In genomic region chr12:49052451-49053208, GRCh38 we compare ENCODE assay signal across 20 cellular contexts. TPM values are rescaled to one million over a fixed set of nuclear protein-coding genes. Genes with fewer than 3 reads are reported as not detected.
DNase-seq lines count a peak whose midpoint lies in the region; ATAC-seq and TF ChIP-seq lines count a peak whose summit lies in the region.
"Had no signal": no experiment of that assay in that cellular context is flagged by ENCODE, and none has a peak within 500 bp of the region (broad histone marks: within the 10 kb centered on the region; RNA-seq: fewer than 3 reads in every experiment).

No MANE protein-coding gene starts in this region.

- H3K27ac Mint-ChIP-seq in activated CD8-positive, alpha-beta T cell treated with anti-CD3 and anti-CD28 coated beads for 36 hours, result no peak overlapping the region
- no peak overlapping the region for H3K27ac Mint-ChIP-seq in activated CD8-positive, alpha-beta T cell treated with anti-CD3 and anti-CD28 coated beads, Interleukin-2, amount 10 ng/mL, durations not matched to agents 7 days and 5 days

- no peak overlapping the region for H3K4me3 Mint-ChIP-seq in activated CD8-positive, alpha-beta T cell treated with anti-CD3 and anti-CD28 coated beads for 36 hours
- no peak overlapping the region for H3K4me3 Mint-ChIP-seq in activated CD8-positive, alpha-beta T cell treated with anti-CD3 and anti-CD28 coated beads, Interleukin-2, amount 10 ng/mL, durations not matched to agents 7 days and 5 days

- H3K4me3 ChIP-seq in Panc1 (ENCODE audit: low read depth in 2 of 2, low read length in 2 of 2) (no peak overlapping the region), fibroblast of the aortic adventitia (ENCODE audit: low read depth, low read length) (no peak overlapping the region), spleen (no peak overlapping the region)
- H3K4me3 ChIP-seq: BLaER1 treated with 17β-estradiol and CSF1 and Interleukin-3, amounts not matched to agents 10 nM and 100 nM; Peyer's patch had no signal

- peaks cover 22% of the 10 kb centered on the region for H3K4me1 ChIP-seq in Panc1 (ENCODE audit: control insufficient read depth, insufficient read depth, low read length)
- peaks cover 31 to 47% (median 35%) of the 10 kb centered on the region in 6 donors for H3K4me1 ChIP-seq in spleen

- H3K27me3 ChIP-seq in Panc1 (ENCODE audit: control insufficient read depth, insufficient read depth, low read length), result no peaks in the 10 kb centered on the region
- no peaks in the 10 kb centered on the region for H3K27me3 ChIP-seq in spleen (replicated peaks in 1 of 7)
- H3K27me3 ChIP-seq: BLaER1 treated with 17β-estradiol and CSF1 and Interleukin-3, amounts not matched to agents 10 nM and 100 nM; Peyer's patch had no signal

- H3K4me1 Mint-ChIP-seq in activated CD8-positive, alpha-beta T cell treated with anti-CD3 and anti-CD28 coated beads for 36 hours (ENCODE audit: low read depth), result peaks cover 33% of the 10 kb centered on the region
- peaks cover 30% of the 10 kb centered on the region for H3K4me1 Mint-ChIP-seq in activated CD8-positive, alpha-beta T cell treated with anti-CD3 and anti-CD28 coated beads, Interleukin-2, amount 10 ng/mL, durations not matched to agents 7 days and 5 days (ENCODE audit: low read depth)

- H3K27ac ChIP-seq in Panc1 (ENCODE audit: low read length) (no peak overlapping the region), spleen (no peak overlapping the region)
- H3K27ac ChIP-seq: 22Rv1; BLaER1 treated with 17β-estradiol and CSF1 and Interleukin-3, amounts not matched to agents 10 nM and 100 nM; Peyer's patch had no signal

- TF ChIP-seq POLR2A in spleen (IDR thresholded peaks at IDR 0.05), result no peak

- no peak for ATAC-seq in activated CD8-positive, alpha-beta T cell treated with anti-CD3 and anti-CD28 coated beads for 36 hours
- no peak for ATAC-seq in activated CD8-positive, alpha-beta T cell treated with anti-CD3 and anti-CD28 coated beads, Interleukin-2, amount 10 ng/mL, durations not matched to agents 7 days and 5 days
- ATAC-seq in Panc1, result no peak
- no peak for ATAC-seq in HG02884 (IDR thresholded peaks at IDR 0.05; ENCODE audit: unreplicated experiment)
- ATAC-seq in HG03025 (IDR thresholded peaks at IDR 0.05; ENCODE audit: low FRiP score, unreplicated experiment), result no peak
- ATAC-seq: HepG2, Right ventricle myocardium inferior had no signal

- no peaks in the 10 kb centered on the region for H3K27me3 Mint-ChIP-seq in activated CD8-positive, alpha-beta T cell treated with anti-CD3 and anti-CD28 coated beads for 36 hours
- H3K27me3 Mint-ChIP-seq in activated CD8-positive, alpha-beta T cell treated with anti-CD3 and anti-CD28 coated beads, Interleukin-2, amount 10 ng/mL, durations not matched to agents 7 days and 5 days (ENCODE audit: low read depth), result no peaks in the 10 kb centered on the region

- peaks cover 67% of the 10 kb centered on the region for H3K36me3 Mint-ChIP-seq in activated CD8-positive, alpha-beta T cell treated with anti-CD3 and anti-CD28 coated beads for 36 hours (ENCODE audit: low read depth)
- H3K36me3 Mint-ChIP-seq in activated CD8-positive, alpha-beta T cell treated with anti-CD3 and anti-CD28 coated beads, Interleukin-2, amount 10 ng/mL, durations not matched to agents 7 days and 5 days (ENCODE audit: low read depth), result peaks cover 72% of the 10 kb centered on the region

- 91 to 95% (median 92%) methylated on average over 12 to 16 of the region's 16 CpGs for WGBS in spleen, 5 donors

- no peaks in the 10 kb centered on the region for H3K9me3 Mint-ChIP-seq in activated CD8-positive, alpha-beta T cell treated with anti-CD3 and anti-CD28 coated beads for 36 hours
- H3K9me3 Mint-ChIP-seq in activated CD8-positive, alpha-beta T cell treated with anti-CD3 and anti-CD28 coated beads, Interleukin-2, amount 10 ng/mL, durations not matched to agents 7 days and 5 days (ENCODE audit: insufficient read depth), result no peaks in the 10 kb centered on the region

- intact Hi-C loops in activated CD8-positive, alpha-beta T cell treated with anti-CD3 and anti-CD28 coated beads for 36 hours (cut with micrococcal nuclease), result no loop called here
- intact Hi-C loops in Panc1 (cut with micrococcal nuclease; ENCODE audit: unreplicated experiment) (no loop called here), spleen (cut with DNase I; ENCODE audit: low total_unique reads) (no loop called here)

- H3K9me3 ChIP-seq in Panc1 (ENCODE audit: control insufficient read depth, insufficient read depth, low read depth, low read length) (no peaks in the 10 kb centered on the region), spleen (no peaks in the 10 kb centered on the region)
- H3K9me3 ChIP-seq: BLaER1 treated with 17β-estradiol and CSF1 and Interleukin-3, amounts not matched to agents 10 nM and 100 nM; Peyer's patch; SK-N-SH had no signal

- H3K36me3 ChIP-seq in Panc1 (ENCODE audit: control insufficient read depth, insufficient read depth, low read length), result peaks cover 34% of the 10 kb centered on the region
- H3K36me3 ChIP-seq in spleen, result peaks cover 9 to 77% (median 75%) of the 10 kb centered on the region in 6 donors

- CTCF ChIA-PET in activated CD8-positive, alpha-beta T cell treated with anti-CD3 and anti-CD28 coated beads for 36 hours (lab: Charles Lee), result interaction anchor here (0.6 kb wide), 1 partner anchor 306 kb away, joined by 3 read pairs; no protein-coding TSS in a partner anchor
- CTCF ChIA-PET in activated CD8-positive, alpha-beta T cell treated with anti-CD3 and anti-CD28 coated beads, Interleukin-2, amount 10 ng/mL, durations not matched to agents 7 days and 5 days (lab: Charles Lee), result interaction anchor here (0.7 kb wide), 1 partner anchor 65 kb away, joined by 3 read pairs; no protein-coding TSS in a partner anchor
- CTCF ChIA-PET in Panc1 (lab: Charles Lee), result no interaction called here

- no peak for DNase-seq in activated CD8-positive, alpha-beta T cell treated with anti-CD3 and anti-CD28 coated beads for 36 hours
- no peak for DNase-seq in activated CD8-positive, alpha-beta T cell treated with anti-CD3 and anti-CD28 coated beads, Interleukin-2, amount 10 ng/mL, durations not matched to agents 7 days and 5 days
- DNase-seq in Panc1 (ENCODE audit: low read depth, low spot score) (no peak), fibroblast of the aortic adventitia (ENCODE audit: low read depth) (no peak), spleen (peak; percentile 61), amniotic stem cell (lab: John Stamatoyannopoulos, UW) (no peak)
- DNase-seq: DMS 273 treated with DMSO at 0.1 percent for 48 hours, GF-D8, KG1, NCI-H1436 treated with DMSO at 0.1 percent for 48 hours, NCI-H2029 treated with DMSO at 0.1 percent for 48 hours, Peyer's patch, SK-N-SH had no signal

- TF ChIP-seq CTCF in activated CD8-positive, alpha-beta T cell treated with anti-CD3 and anti-CD28 coated beads for 36 hours (IDR thresholded peaks at IDR 0.05), result peak; percentile 15
- no peak for TF ChIP-seq CTCF in Panc1 (IDR thresholded peaks at IDR 0.05)
- TF ChIP-seq CTCF in fibroblast of the aortic adventitia (IDR thresholded peaks at IDR 0.05; ENCODE audit: insufficient read depth, low read length), result peak; percentile 8
- TF ChIP-seq CTCF in spleen (IDR thresholded peaks at IDR 0.05 in 8 of 11, conservative IDR thresholded peaks at IDR 0.05 in 3 of 11), result no peak

- in situ Hi-C loops in Panc1 (cut with HindIII; ENCODE audit: low pct_unique_long_range_greater_than_20kb, low sequenced_read_pairs), result no loop called here

- TSS peak; percentile 16 for BruUV-seq in Panc1 (replicated peaks; lab: Mats Ljungman, UMichigan)

- POLR2A ChIA-PET in activated CD8-positive, alpha-beta T cell treated with anti-CD3 and anti-CD28 coated beads for 36 hours (lab: Charles Lee), result interaction anchor here (1.2 kb wide), 1 partner anchor 15 kb away, joined by 4 read pairs; no protein-coding TSS in a partner anchor
- POLR2A ChIA-PET in activated CD8-positive, alpha-beta T cell treated with anti-CD3 and anti-CD28 coated beads, Interleukin-2, amount 10 ng/mL, durations not matched to agents 7 days and 5 days (lab: Charles Lee), result no interaction called here
- POLR2A ChIA-PET in Panc1 (lab: Charles Lee), result no interaction called here

RNA-seq across cellular contexts. Expression of gene KMT2D, which starts 8.0 kb away (rescaled TPM):
- total RNA-seq in activated CD8-positive, alpha-beta T cell treated with anti-CD3 and anti-CD28 coated beads for 36 hours, result 10 to 100 TPM; 57.5 to 62.3 TPM
- total RNA-seq in activated CD8-positive, alpha-beta T cell treated with anti-CD3 and anti-CD28 coated beads, Interleukin-2, amount 10 ng/mL, durations not matched to agents 7 days and 5 days, result 100 to 1,000 TPM; 113 TPM
- 64.7 TPM for total RNA-seq in Panc1 (2021; ENCODE audit: unreplicated experiment)
- polyA plus RNA-seq in Panc1 (2012; ENCODE audit: insufficient read length), result 49.9 TPM
- total RNA-seq in fibroblast of the aortic adventitia (ENCODE audit: low replicate concordance), result 22.6 and 23.8 TPM in 2 replicates
- 100 to 1,000 TPM; 115 to 172 (median 163) TPM for total RNA-seq in spleen
- 10 to 100 TPM in 1 of 3 donors, 1 to 10 TPM in 2; 5.1 to 42.1 (median 6.0) TPM for polyA plus RNA-seq in spleen

RNA-seq across cellular contexts. Expression of gene RHEBL1, which starts 17.1 kb away (rescaled TPM):
- total RNA-seq in activated CD8-positive, alpha-beta T cell treated with anti-CD3 and anti-CD28 coated beads for 36 hours, result 10 to 100 TPM; 18.5 to 19.8 TPM
- 1 to 10 TPM; 9.5 to 9.9 TPM for total RNA-seq in activated CD8-positive, alpha-beta T cell treated with anti-CD3 and anti-CD28 coated beads, Interleukin-2, amount 10 ng/mL, durations not matched to agents 7 days and 5 days
- total RNA-seq in Panc1 (2021; ENCODE audit: unreplicated experiment) (4.7 TPM), fibroblast of the aortic adventitia (ENCODE audit: low replicate concordance) (0.25 and 0.54 TPM in 2 replicates), spleen (1 to 10 TPM; 2.0 to 4.3 (median 2.5) TPM)
- polyA plus RNA-seq in Panc1 (2012; ENCODE audit: insufficient read length), result 5.1 TPM
- polyA plus RNA-seq in spleen, result 1 to 10 TPM; 3.9 to 6.7 (median 5.5) TPM
- total RNA-seq: Peyer's patch had no signal

RNA-seq across cellular contexts. Expression of gene PRKAG1, which starts 34.1 kb away (rescaled TPM):
- 10 to 100 TPM; 43.3 to 47.3 TPM for total RNA-seq in activated CD8-positive, alpha-beta T cell treated with anti-CD3 and anti-CD28 coated beads for 36 hours
- total RNA-seq in activated CD8-positive, alpha-beta T cell treated with anti-CD3 and anti-CD28 coated beads, Interleukin-2, amount 10 ng/mL, durations not matched to agents 7 days and 5 days, result 10 to 100 TPM; 57.5 to 59.8 TPM
- total RNA-seq in Panc1 (2021; ENCODE audit: unreplicated experiment) (57.3 TPM), fibroblast of the aortic adventitia (ENCODE audit: low replicate concordance) (52.4 and 95.9 TPM in 2 replicates), spleen (10 to 100 TPM; 40.2 to 47.2 (median 44.6) TPM)
- 55.5 TPM for polyA plus RNA-seq in Panc1 (2012; ENCODE audit: insufficient read length)
- 10 to 100 TPM; 34.1 to 41.4 (median 39.8) TPM for polyA plus RNA-seq in spleen

RNA-seq across cellular contexts. Expression of gene DHH, which starts 42.0 kb away (rescaled TPM):
- total RNA-seq in activated CD8-positive, alpha-beta T cell treated with anti-CD3 and anti-CD28 coated beads for 36 hours, result under 1 TPM in 1 of 2 experiments, not detected in 1; 0.14 TPM
- under 1 TPM in 1 of 2 experiments, not detected in 1; 0.16 TPM for total RNA-seq in activated CD8-positive, alpha-beta T cell treated with anti-CD3 and anti-CD28 coated beads, Interleukin-2, amount 10 ng/mL, durations not matched to agents 7 days and 5 days
- 1.9 TPM for total RNA-seq in Panc1 (2021; ENCODE audit: unreplicated experiment)
- 2.1 TPM for polyA plus RNA-seq in Panc1 (2012; ENCODE audit: insufficient read length)
- 0.41 TPM in 1 of 2 replicates, not detected in the other for total RNA-seq in fibroblast of the aortic adventitia (ENCODE audit: low replicate concordance)
- total RNA-seq in spleen, result 1 to 10 TPM in 3 of 7 donors, under 1 TPM in 4; 0.33 to 2.6 (median 0.79) TPM
- polyA plus RNA-seq in spleen, result under 1 TPM; 0.09 to 0.74 (median 0.59) TPM
- total RNA-seq: Daoy, HepG2 had no signal
- polyA plus RNA-seq: HepG2 had no signal

RNA-seq across cellular contexts. Expression of gene DDN, which starts 53.5 kb away (rescaled TPM):
- total RNA-seq in activated CD8-positive, alpha-beta T cell treated with anti-CD3 and anti-CD28 coated beads for 36 hours, result 1 to 10 TPM in 1 of 2 experiments, under 1 TPM in 1; 0.72 to 1.2 TPM
- under 1 TPM; 0.39 to 0.42 TPM for total RNA-seq in activated CD8-positive, alpha-beta T cell treated with anti-CD3 and anti-CD28 coated beads, Interleukin-2, amount 10 ng/mL, durations not matched to agents 7 days and 5 days
- total RNA-seq in Panc1 (2021; ENCODE audit: unreplicated experiment), result 0.51 TPM
- polyA plus RNA-seq in Panc1 (2012; ENCODE audit: insufficient read length), result 0.30 TPM
- total RNA-seq in fibroblast of the aortic adventitia (ENCODE audit: low replicate concordance), result 0.08 and 0.09 TPM in 2 replicates
- 1 to 10 TPM in 1 of 7 donors, under 1 TPM in 5, not detected in 1; 0.15 to 2.0 (median 0.40) TPM for total RNA-seq in spleen
- under 1 TPM; 0.09 to 0.64 (median 0.42) TPM for polyA plus RNA-seq in spleen

Comparison
In these comparisons a context has a peak if more than half of its experiments do, and no peak if none do; other contexts are left out.
1. CTCF ChIP-seq: peak in activated CD8-positive, alpha-beta T cell treated with anti-CD3 and anti-CD28 coated beads for 36 hours (single experiment) and fibroblast of the aortic adventitia (single experiment); none in Panc1 (single experiment) and spleen (0 of 11).